In genomic region chr4:48270516-48270897, GRCh38 we compare ENCODE assay signal across 8 cellular contexts. TPM values are rescaled to one million over a fixed set of nuclear protein-coding genes. Genes with fewer than 3 reads are reported as not detected.
DNase-seq lines count a peak whose midpoint lies in the region; ATAC-seq and TF ChIP-seq lines count a peak whose summit lies in the region.

No MANE protein-coding gene starts in this region.

- H3K9me3 ChIP-seq in iPS-18c (ENCODE audit: control insufficient read depth, insufficient read depth, low read length) (peaks cover 4% of the 10 kb centered on the region), stomach (no peaks in the 10 kb centered on the region)

- H3K4me3 ChIP-seq in iPS-18c (ENCODE audit: insufficient read depth, low read depth, low read length) (peak overlapping the region; percentile 74; the same call in 1 of the 2 replicates), stomach (peak overlapping the region; percentile 72 to 91 (median 82))

- H3K36me3 Mint-ChIP-seq in activated CD8-positive, alpha-beta T cell treated with anti-CD3 and anti-CD28 coated beads, Interleukin-2, amount 10 ng/mL, durations not matched to agents 7 days and 5 days (ENCODE audit: low read depth): peaks cover 5% of the 10 kb centered on the region

- 59 to 72% (median 68%) methylated on average over 3 of the region's 3 CpGs for WGBS in stomach, 5 donors

- CTCF ChIA-PET in activated CD8-positive, alpha-beta T cell treated with anti-CD3 and anti-CD28 coated beads, Interleukin-2, amount 10 ng/mL, durations not matched to agents 7 days and 5 days (lab: Charles Lee): interaction anchor here (0.6 to 1.3 kb wide), 3 partner anchors 71 to 162 kb away, joined by 3 read pairs; partner anchors contain the start of gene SLAIN2

- POLR2A ChIA-PET in activated CD8-positive, alpha-beta T cell treated with anti-CD3 and anti-CD28 coated beads, Interleukin-2, amount 10 ng/mL, durations not matched to agents 7 days and 5 days (lab: Charles Lee): interaction anchor here (1.4 kb wide), 1 partner anchor 71 kb away, joined by 6 read pairs; the partner anchor contains the start of gene SLAIN2

- no peak for TF ChIP-seq CTCF in stomach (IDR thresholded peaks at IDR 0.05)

- ATAC-seq in activated CD8-positive, alpha-beta T cell treated with anti-CD3 and anti-CD28 coated beads, Interleukin-2, amount 10 ng/mL, durations not matched to agents 7 days and 5 days: no peak

- peak overlapping the region in 4 of 5 donors; percentile 89 to 91 (median 90) for H3K27ac ChIP-seq in stomach

- intact Hi-C loops in stomach (cut with DNase I; ENCODE audit: low total_unique reads): no loop called here

- H3K36me3 ChIP-seq in stomach: no peaks in the 10 kb centered on the region

- peaks cover 28% of the 10 kb centered on the region for H3K4me1 Mint-ChIP-seq in activated CD8-positive, alpha-beta T cell treated with anti-CD3 and anti-CD28 coated beads, Interleukin-2, amount 10 ng/mL, durations not matched to agents 7 days and 5 days (ENCODE audit: low read depth)

- H3K9me3 Mint-ChIP-seq in activated CD8-positive, alpha-beta T cell treated with anti-CD3 and anti-CD28 coated beads, Interleukin-2, amount 10 ng/mL, durations not matched to agents 7 days and 5 days (ENCODE audit: insufficient read depth): no peaks in the 10 kb centered on the region

- no peaks in the 10 kb centered on the region for H3K27me3 Mint-ChIP-seq in activated CD8-positive, alpha-beta T cell treated with anti-CD3 and anti-CD28 coated beads, Interleukin-2, amount 10 ng/mL, durations not matched to agents 7 days and 5 days (ENCODE audit: low read depth)

- peak overlapping the region; percentile 95 for H3K4me3 Mint-ChIP-seq in activated CD8-positive, alpha-beta T cell treated with anti-CD3 and anti-CD28 coated beads, Interleukin-2, amount 10 ng/mL, durations not matched to agents 7 days and 5 days

- DNase-seq in DMS 273 (lab: John Stamatoyannopoulos, UW; ENCODE audit: unreplicated experiment) (peak; percentile 22), DMS 273 treated with DMSO at 0.1 percent for 48 hours (lab: John Stamatoyannopoulos, UW) (no peak), stomach (no peak), midbrain (lab: John Stamatoyannopoulos, UW) (no peak), A172 (ENCODE audit: low spot score) (no peak)
- no peak for DNase-seq in activated CD8-positive, alpha-beta T cell treated with anti-CD3 and anti-CD28 coated beads, Interleukin-2, amount 10 ng/mL, durations not matched to agents 7 days and 5 days
- no peak for DNase-seq in effector CD4-positive, alpha-beta T cell

- TF ChIP-seq POLR2A in stomach (IDR thresholded peaks at IDR 0.05): no peak

- H3K4me1 ChIP-seq in stomach: peaks cover 0 to 18% (median 17%) of the 10 kb centered on the region in 4 donors

- no peak for TF ChIP-seq EP300 in stomach (IDR thresholded peaks at IDR 0.05)

- peak overlapping the region; percentile 77 for H3K27ac Mint-ChIP-seq in activated CD8-positive, alpha-beta T cell treated with anti-CD3 and anti-CD28 coated beads, Interleukin-2, amount 10 ng/mL, durations not matched to agents 7 days and 5 days

- no peaks in the 10 kb centered on the region for H3K27me3 ChIP-seq in stomach

RNA-seq across cellular contexts. Expression of gene TEC, which starts 0.9 kb away (rescaled TPM):
- 1 to 10 TPM; 2.7 to 3.4 TPM for total RNA-seq in activated CD8-positive, alpha-beta T cell treated with anti-CD3 and anti-CD28 coated beads, Interleukin-2, amount 10 ng/mL, durations not matched to agents 7 days and 5 days
- 1 to 10 TPM in 4 of 5 donors, under 1 TPM in 1; 0.89 to 7.0 (median 2.6) TPM for total RNA-seq in stomach
- 1 to 10 TPM in 2 of 3 donors, under 1 TPM in 1; 0.81 to 2.0 (median 1.6) TPM for polyA plus RNA-seq in stomach
- not detected in 2 replicates for total RNA-seq in A172 (2014; rRNA removed; shearing (Covaris generic))
